ENCODE assay signal across 8 cellular contexts in the genomic region with DNA sequence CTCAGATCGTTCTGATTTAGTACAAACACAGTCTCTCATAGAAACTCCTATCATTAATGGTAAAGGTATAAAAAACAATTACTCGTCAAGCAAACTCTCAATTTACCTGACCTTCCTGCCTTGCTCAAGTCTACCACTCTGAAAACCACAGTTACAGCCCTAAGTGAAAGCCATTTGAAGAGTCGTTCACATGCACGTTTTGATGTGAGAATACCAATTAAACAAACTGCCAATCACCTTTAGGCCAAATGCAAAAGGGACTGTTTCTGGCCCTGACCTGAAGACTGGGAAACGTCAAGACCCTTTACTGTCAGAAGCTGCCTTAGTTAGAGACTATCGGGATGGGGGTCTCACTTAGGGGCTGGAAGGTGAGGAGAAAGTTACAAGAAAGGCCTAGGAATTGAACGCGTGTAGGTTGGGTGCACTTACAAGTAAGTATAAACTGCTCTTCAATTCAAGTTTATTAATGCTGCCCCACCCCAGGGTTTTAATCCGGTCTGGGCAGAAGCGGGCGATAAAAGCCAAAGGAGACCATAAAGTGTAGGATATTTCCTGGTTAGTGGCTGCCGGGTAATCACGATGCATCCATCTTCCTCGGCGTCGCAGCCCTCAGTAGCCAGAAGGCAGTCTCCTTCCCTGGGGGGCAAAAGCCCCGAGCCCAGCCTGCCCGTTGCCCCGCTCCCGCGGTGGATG. TPM values are rescaled to one million over a fixed set of nuclear protein-coding genes. Genes with fewer than 3 reads are reported as not detected.
DNase-seq lines count a peak whose midpoint lies in the region; ATAC-seq and TF ChIP-seq lines count a peak whose summit lies in the region.

No MANE protein-coding gene starts in this region.

- H3K9me3 ChIP-seq in left ventricle myocardium inferior (replicated peaks) (no peaks in the 10 kb centered on the region), gastrocnemius medialis (no peaks in the 10 kb centered on the region)

- in situ Hi-C loops in gastrocnemius medialis (cut with MboI; ENCODE audit: low sequenced_read_pairs in 4 of 4) = no loop called here

- H3K4me1 ChIP-seq in left ventricle myocardium inferior (peaks cover 76% of the 10 kb centered on the region), gastrocnemius medialis (peaks cover 34 to 55% of the 10 kb centered on the region in 2 donors)

- no peak for TF ChIP-seq POLR2A in gastrocnemius medialis (IDR thresholded peaks at IDR 0.05)

- peak; percentile 13 for ATAC-seq in HG03432 (IDR thresholded peaks at IDR 0.05; ENCODE audit: unreplicated experiment)
- ATAC-seq in gastrocnemius medialis = peak; percentile 4 to 21
- no peak for ATAC-seq in GM18867 (IDR thresholded peaks at IDR 0.05; ENCODE audit: unreplicated experiment)

- H3K4me3 ChIP-seq in left ventricle myocardium inferior (peak overlapping the region; percentile 87), gastrocnemius medialis (peak overlapping the region; percentile 78 to 95 (median 84))

- TF ChIP-seq CTCF in left ventricle myocardium inferior (IDR thresholded peaks at IDR 0.05; ENCODE audit: borderline replicate concordance) (no peak), gastrocnemius medialis (IDR thresholded peaks at IDR 0.05 in 4 of 5, conservative IDR thresholded peaks at IDR 0.05 in 1 of 5) (no peak)

- H3K27ac ChIP-seq in left ventricle myocardium inferior (replicated peaks) = peak overlapping the region; percentile 99
- H3K27ac ChIP-seq in gastrocnemius medialis = peak overlapping the region; percentile 91 to 97 (median 95)

- H3K27me3 ChIP-seq in left ventricle myocardium inferior (ENCODE audit: low read depth) = no peaks in the 10 kb centered on the region
- no peaks in the 10 kb centered on the region for H3K27me3 ChIP-seq in gastrocnemius medialis

- DNase-seq in DMS79 treated with DMSO at 0.1 percent for 48 hours (lab: John Stamatoyannopoulos, UW) = peak; percentile 5
- DNase-seq in DMS79 (lab: John Stamatoyannopoulos, UW) = no peak
- peak; percentile 5 for DNase-seq in activated T-helper 1 cell treated with Interleukin-2 at 50 U/mL for 16 hours (ENCODE audit: low read depth)
- DNase-seq in left ventricle myocardium inferior = no peak
- no peak for DNase-seq in gastrocnemius medialis
- DNase-seq in ecto neural progenitor cell (ENCODE audit: low spot score) = no peak

- H3K36me3 ChIP-seq in left ventricle myocardium inferior (no peaks in the 10 kb centered on the region), gastrocnemius medialis (no peaks in the 10 kb centered on the region)

- intact Hi-C loops in left ventricle myocardium inferior (cut with micrococcal nuclease) = no loop called here
- intact Hi-C loops in gastrocnemius medialis (cut with DNase I; ENCODE audit: low total_unique reads) = loop anchor here (2.0 kb wide), 2 partner anchors 195 to 247 kb away; partner anchors contain the start of gene LCOR

RNA-seq across cellular contexts. Expression of gene TM9SF3, which starts 0.9 kb away (rescaled TPM):
- 61.3 TPM for total RNA-seq in left ventricle myocardium inferior
- 10 to 100 TPM; 27.5 to 32.4 (median 31.0) TPM for total RNA-seq in gastrocnemius medialis

Comparison
In these comparisons a context has a peak if more than half of its experiments do, and no peak if none do; other contexts are left out.
1. DNase-seq: peak in DMS79 treated with DMSO at 0.1 percent for 48 hours (single experiment) and activated T-helper 1 cell treated with Interleukin-2 at 50 U/mL for 16 hours (single experiment); none in DMS79 (single experiment), left ventricle myocardium inferior (single experiment), gastrocnemius medialis (0 of 2) and ecto neural progenitor cell (single experiment).